8 cellular contexts compared by ENCODE assay signal in genomic region chr7:76047811-76048667, GRCh38. TPM values are rescaled to one million over a fixed set of nuclear protein-coding genes. Genes with fewer than 3 reads are reported as not detected.
DNase-seq lines count a peak whose midpoint lies in the region; ATAC-seq and TF ChIP-seq lines count a peak whose summit lies in the region.

A gene with protein sequence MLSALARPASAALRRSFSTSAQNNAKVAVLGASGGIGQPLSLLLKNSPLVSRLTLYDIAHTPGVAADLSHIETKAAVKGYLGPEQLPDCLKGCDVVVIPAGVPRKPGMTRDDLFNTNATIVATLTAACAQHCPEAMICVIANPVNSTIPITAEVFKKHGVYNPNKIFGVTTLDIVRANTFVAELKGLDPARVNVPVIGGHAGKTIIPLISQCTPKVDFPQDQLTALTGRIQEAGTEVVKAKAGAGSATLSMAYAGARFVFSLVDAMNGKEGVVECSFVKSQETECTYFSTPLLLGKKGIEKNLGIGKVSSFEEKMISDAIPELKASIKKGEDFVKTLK (plus strand): TSS chr7:76048106. CDS start chr7:76048161, 55 bp downstream.
A gene with protein sequence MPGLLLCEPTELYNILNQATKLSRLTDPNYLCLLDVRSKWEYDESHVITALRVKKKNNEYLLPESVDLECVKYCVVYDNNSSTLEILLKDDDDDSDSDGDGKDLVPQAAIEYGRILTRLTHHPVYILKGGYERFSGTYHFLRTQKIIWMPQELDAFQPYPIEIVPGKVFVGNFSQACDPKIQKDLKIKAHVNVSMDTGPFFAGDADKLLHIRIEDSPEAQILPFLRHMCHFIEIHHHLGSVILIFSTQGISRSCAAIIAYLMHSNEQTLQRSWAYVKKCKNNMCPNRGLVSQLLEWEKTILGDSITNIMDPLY (minus strand): TSS chr7:76048000. CDS start chr7:76030523, 17,477 bp downstream.

- no peaks in the 10 kb centered on the region for H3K27me3 Mint-ChIP-seq in natural killer cell treated with Interleukin-12 subunit alpha and Interleukin-12 subunit beta and Interleukin-15 and Interleukin-18, amount 100 ng/mL, for 72 hours

- H3K36me3 Mint-ChIP-seq in natural killer cell treated with Interleukin-12 subunit alpha and Interleukin-12 subunit beta and Interleukin-15 and Interleukin-18, amount 100 ng/mL, for 72 hours: peaks cover 12% of the 10 kb centered on the region

- H3K9ac ChIP-seq in ES-I3 (ENCODE audit: low read depth, low read length) (peak within 1 kb of the TSS; percentile 98), Loucy (ENCODE audit: low read depth, low read length, poor library complexity, severe bottlenecking) (peak within 1 kb of the TSS; percentile 98)

- TF ChIP-seq CTCF in Loucy (conservative IDR thresholded peaks at IDR 0.05; ENCODE audit: low read length) (no peak), fibroblast of pulmonary artery (IDR thresholded peaks at IDR 0.05; ENCODE audit: low read length, missing control alignments) (no peak)

- peak within 1 kb of the TSS; percentile 94 for H3K4me2 ChIP-seq in Loucy (ENCODE audit: low read depth, low read length, poor library complexity, severe bottlenecking)

- H2AFZ ChIP-seq in Loucy (ENCODE audit: low read length): peak within 1 kb of the TSS; percentile 81

- no peaks in the 10 kb centered on the region for H3K9me2 ChIP-seq in Loucy (replicated peaks; ENCODE audit: low read depth, low read length)

- no peaks in the 10 kb centered on the region for H3F3A ChIP-seq in Loucy (ENCODE audit: low read depth)

- H3K36me3 ChIP-seq in ES-I3 (ENCODE audit: insufficient read depth, low read length) (peaks cover 14% of the 10 kb centered on the region), H7 (replicated peaks; ENCODE audit: control insufficient read depth, insufficient read depth, low read length) (no peaks in the 10 kb centered on the region; the same call in 1 of the 2 replicates), Loucy (ENCODE audit: insufficient read depth, low read length) (no peaks in the 10 kb centered on the region)

- H3K4me3 Mint-ChIP-seq in natural killer cell treated with Interleukin-12 subunit alpha and Interleukin-12 subunit beta and Interleukin-15 and Interleukin-18, amount 100 ng/mL, for 72 hours: peak within 1 kb of the TSS; percentile 94

- H3K9me3 Mint-ChIP-seq in natural killer cell treated with Interleukin-12 subunit alpha and Interleukin-12 subunit beta and Interleukin-15 and Interleukin-18, amount 100 ng/mL, for 72 hours: peaks cover 4% of the 10 kb centered on the region

- H3K9me3 ChIP-seq in ES-I3 (ENCODE audit: control insufficient read depth, insufficient read depth, low read length) (no peaks in the 10 kb centered on the region), Loucy (ENCODE audit: insufficient read depth, low read depth, low read length) (no peaks in the 10 kb centered on the region)

- peaks cover 13% of the 10 kb centered on the region; the same call in 1 of the 2 replicates for H3K4me1 ChIP-seq in ES-I3 (ENCODE audit: insufficient read depth, low read length)
- peaks cover 45% of the 10 kb centered on the region for H3K4me1 ChIP-seq in Loucy (ENCODE audit: insufficient read depth, low read length, poor library complexity, severe bottlenecking)

- ATAC-seq in natural killer cell treated with Interleukin-12 subunit alpha and Interleukin-12 subunit beta and Interleukin-15 and Interleukin-18, amount 100 ng/mL, for 72 hours: peak; percentile 97 to 99

- peaks cover 83% of the 10 kb centered on the region for H3K79me2 ChIP-seq in Loucy (ENCODE audit: insufficient read depth, low read length)

- peak within 1 kb of the TSS; percentile 96 to 98 for H3K27ac Mint-ChIP-seq in natural killer cell treated with Interleukin-12 subunit alpha and Interleukin-12 subunit beta and Interleukin-15 and Interleukin-18, amount 100 ng/mL, for 72 hours

- H3K4me3 ChIP-seq in H7 (ENCODE audit: insufficient read depth, low read depth, low read length) (peak within 1 kb of the TSS; percentile 95), Loucy (ENCODE audit: low read length, poor library complexity, severe bottlenecking) (peak within 1 kb of the TSS; percentile 97), fibroblast of pulmonary artery (replicated peaks; ENCODE audit: low read depth, low read length) (peak within 1 kb of the TSS; percentile 99)

- peaks cover 30 to 36% of the 10 kb centered on the region in 2 donors for H3K4me1 Mint-ChIP-seq in natural killer cell treated with Interleukin-12 subunit alpha and Interleukin-12 subunit beta and Interleukin-15 and Interleukin-18, amount 100 ng/mL, for 72 hours (ENCODE audit: low read depth in 2 of 2)

- H3K27me3 ChIP-seq in H7 (ENCODE audit: control insufficient read depth, insufficient read depth, low read length): no peaks in the 10 kb centered on the region
- H3K27me3 ChIP-seq in Loucy (ENCODE audit: insufficient read depth, low read length, poor library complexity, severe bottlenecking): peaks cover 4% of the 10 kb centered on the region

- DNase-seq in H7: peak; percentile 98
- peak; percentile 93 for DNase-seq in SHP77 (lab: John Stamatoyannopoulos, UW)
- DNase-seq in activated effector memory CD4-positive, alpha-beta T cell treated with Interleukin-2 at 50 U/mL for 16 hours: peak; percentile 78
- DNase-seq in fibroblast of pulmonary artery (ENCODE audit: low read depth): peak; percentile 96
- DNase-seq in natural killer cell treated with Interleukin-12 subunit alpha and Interleukin-12 subunit beta and Interleukin-15 and Interleukin-18, amount 100 ng/mL, for 72 hours (ENCODE audit: low spot score): peak; percentile 97
- peak; percentile 84 for DNase-seq in stimulated activated naive CD4-positive, alpha-beta T cell treated with Interleukin-2 at 50 U/mL for 16 hours (lab: John Stamatoyannopoulos, UW)

- H4K20me1 ChIP-seq in Loucy (ENCODE audit: insufficient read depth, low read length, poor library complexity, severe bottlenecking): peaks cover 23% of the 10 kb centered on the region

RNA-seq across cellular contexts. Expression of the first gene that starts in this region (rescaled TPM):
- total RNA-seq in H7 (2014; rRNA removed; shearing (Covaris generic)): 206 and 246 TPM in 2 replicates
- 100 to 1,000 TPM; 178 to 266 TPM for total RNA-seq in natural killer cell treated with Interleukin-12 subunit alpha and Interleukin-12 subunit beta and Interleukin-15 and Interleukin-18, amount 100 ng/mL, for 72 hours

RNA-seq across cellular contexts. Expression of the second gene that starts in this region (rescaled TPM):
- 53.1 and 68.6 TPM in 2 replicates for total RNA-seq in H7 (2014; rRNA removed; shearing (Covaris generic))
- total RNA-seq in natural killer cell treated with Interleukin-12 subunit alpha and Interleukin-12 subunit beta and Interleukin-15 and Interleukin-18, amount 100 ng/mL, for 72 hours: 10 to 100 TPM; 36.6 to 56.4 TPM

Comparison
In these comparisons a context has a peak if more than half of its experiments do, and no peak if none do; other contexts are left out.
1. Peak in every context shown above with its lines: DNase-seq, ATAC-seq and H3K4me3 ChIP-seq.